In the genomic region with DNA sequence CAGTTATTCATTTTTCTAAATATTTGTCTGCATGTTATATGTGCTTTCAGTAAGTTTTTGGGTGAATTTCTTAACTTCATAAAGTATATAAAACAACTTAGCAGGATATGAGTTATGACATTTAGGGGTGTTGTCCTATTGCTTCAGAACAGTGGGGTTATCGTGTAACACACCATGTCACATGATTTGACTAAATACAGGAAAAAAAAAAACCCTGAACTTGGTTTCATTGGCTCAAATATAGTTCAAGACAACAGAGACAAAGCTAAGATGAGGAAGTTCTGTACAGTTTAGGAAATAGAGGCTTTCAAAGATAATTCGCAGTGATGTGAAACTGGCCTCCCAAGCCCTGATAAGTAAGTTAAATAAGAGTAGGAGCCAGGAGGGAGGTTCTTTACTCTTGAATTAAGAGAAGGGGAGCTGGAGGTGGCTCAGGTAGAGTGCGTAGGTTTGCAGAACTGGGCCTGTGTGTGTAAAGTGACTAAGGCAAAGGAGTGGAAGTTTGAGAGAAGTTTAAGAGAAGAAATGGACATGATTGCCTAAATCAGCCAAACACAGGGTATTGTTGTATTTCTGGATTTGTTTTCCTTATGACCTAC, we compare ENCODE assay signal across 8 cellular contexts. TPM values are rescaled to one million over a fixed set of nuclear protein-coding genes. Genes with fewer than 3 reads are reported as not detected.
DNase-seq lines count a peak whose midpoint lies in the region; ATAC-seq, FAIRE-seq and TF ChIP-seq lines count a peak whose summit lies in the region.

No MANE protein-coding gene starts in this region.

- no peak for DNase-seq in stimulated activated naive CD8-positive, alpha-beta T cell treated with anti-CD3 and anti-CD28 coated beads, Interleukin-15, Interleukin-2, amounts not matched to agents 100 U/mL and 50 U/mL, for 24 hours
- DNase-seq in GM12878 (ENCODE audit: low read depth, low spot score) (no peak), lower lobe of right lung (no peak), aorta (no peak), DMS79 treated with DMSO at 0.1 percent for 48 hours (lab: John Stamatoyannopoulos, UW) (no peak), hepatic stellate cell (ENCODE audit: low spot score) (no peak)

- in situ Hi-C loops in GM12878 (cut with MboI): loop anchor here (10.0 to 25.0 kb wide), 2 partner anchors 376 to 653 kb away; no protein-coding TSS in a partner anchor

- intact Hi-C loops in GM12878 (cut with micrococcal nuclease; ENCODE audit: unreplicated experiment): no loop called here
- intact Hi-C loops in lower lobe of right lung (cut with DNase I): no loop called here
- intact Hi-C loops in aorta (cut with DNase I): loop anchor here (10.0 kb wide), 3 partner anchors 103 to 213 kb away; a partner anchor contains a TSS

- ATAC-seq in stimulated activated naive CD8-positive, alpha-beta T cell treated with anti-CD3 and anti-CD28 coated beads, Interleukin-15, Interleukin-2, amounts not matched to agents 100 U/mL and 50 U/mL, for 24 hours: no peak
- ATAC-seq in GM12878 (peak; percentile 34), lower lobe of right lung (peak; percentile 40 to 56), aorta (ENCODE audit: low FRiP score) (peak; percentile 39), GM21825 (IDR thresholded peaks at IDR 0.05; ENCODE audit: unreplicated experiment) (no peak)

- H3K27me3 Mint-ChIP-seq in stimulated activated naive CD8-positive, alpha-beta T cell treated with anti-CD3 and anti-CD28 coated beads, Interleukin-15, Interleukin-2, amounts not matched to agents 100 ng/mL and 50 ng/mL, for 24 hours: no peaks in the 10 kb centered on the region

- no peak for TF ChIP-seq RAD21 in GM12878 (IDR thresholded peaks at IDR 0.05; ENCODE audit: insufficient read depth, low read depth, low read length)

- H3K9me3 Mint-ChIP-seq in stimulated activated naive CD8-positive, alpha-beta T cell treated with anti-CD3 and anti-CD28 coated beads, Interleukin-15, Interleukin-2, amounts not matched to agents 100 ng/mL and 50 ng/mL, for 24 hours: no peaks in the 10 kb centered on the region

- WGBS in GM12878 (ENCODE audit: insufficient coverage, insufficient replicate concordance, low lambda C conversion rate, missing lambda C conversion rate): 35% methylated on average over 3 of the region's 3 CpGs
- 30 to 39% methylated on average over 3 of the region's 3 CpGs for WGBS in aorta, 2 donors

- no peak for TF ChIP-seq POLR2A in GM12878 (IDR thresholded peaks at IDR 0.05; ENCODE audit: low read depth, low read length)

- peak overlapping the region; percentile 70 for H3K27ac Mint-ChIP-seq in stimulated activated naive CD8-positive, alpha-beta T cell treated with anti-CD3 and anti-CD28 coated beads, Interleukin-15, Interleukin-2, amounts not matched to agents 100 ng/mL and 50 ng/mL, for 24 hours

- H3K27ac ChIP-seq in GM12878 (ENCODE audit: control insufficient read depth, insufficient read depth): no peak overlapping the region
- H3K27ac ChIP-seq in lower lobe of right lung: peak overlapping the region; percentile 79
- H3K27ac ChIP-seq in aorta (ENCODE audit: low read depth in 1 of 2, low read length in 2 of 2): peak overlapping the region; percentile 40 to 83

- TF ChIP-seq CTCF in GM12878 (IDR thresholded peaks at IDR 0.05 in 2 of 3, conservative IDR thresholded peaks at IDR 0.05 in 1 of 3; ENCODE audit: control insufficient read depth in 2 of 3, extremely low read depth in 1 of 3, insufficient read depth in 1 of 3, low read depth in 3 of 3, low read length in 3 of 3): no peak
- no peak for TF ChIP-seq CTCF in lower lobe of right lung (IDR thresholded peaks at IDR 0.05)

- CTCF ChIA-PET in GM12878 (lab: Yijun Ruan, JAX): interaction anchor here (0.6 to 10.0 kb wide), 9 partner anchors 13 to 651 kb away, joined by 3 to 118 read pairs (median 4); no protein-coding TSS in a partner anchor

- POLR2A ChIA-PET in GM12878 (lab: Charles Lee): interaction anchor here (0.7 to 2.5 kb wide), 3 partner anchors 13 to 56 kb away, joined by 3 to 12 read pairs (median 5); no protein-coding TSS in a partner anchor

- no TSS peak for BruUV-seq in GM12878 (replicated peaks; lab: Mats Ljungman, UMichigan)

- H3K9me3 ChIP-seq in GM12878 (replicated peaks; ENCODE audit: control insufficient read depth, insufficient read depth, low read length) (no peaks in the 10 kb centered on the region), lower lobe of right lung (no peaks in the 10 kb centered on the region), aorta (ENCODE audit: control insufficient read depth, low read length) (no peaks in the 10 kb centered on the region)

- SMC1A ChIA-PET in GM12878 (lab: Charles Lee; ENCODE audit: uncharacterized antibody, unreplicated experiment): interaction anchor here (0.6 to 5.4 kb wide), 11 partner anchors 9 to 190 kb away, joined by 3 to 89 read pairs (median 4); no protein-coding TSS in a partner anchor

- H3K4me3 ChIP-seq in GM12878 (no peak overlapping the region), lower lobe of right lung (peak overlapping the region; percentile 36), aorta (ENCODE audit: low read length in 2 of 2) (no peak overlapping the region)

- H3K36me3 ChIP-seq in GM12878 (ENCODE audit: control insufficient read depth in 2 of 2, insufficient read depth in 2 of 2, low read length in 1 of 2) (no peaks in the 10 kb centered on the region), lower lobe of right lung (no peaks in the 10 kb centered on the region), aorta (ENCODE audit: control insufficient read depth in 1 of 2, insufficient read depth in 2 of 2, low read length in 1 of 2) (no peaks in the 10 kb centered on the region)

- no peak overlapping the region; the same call in 1 of the 2 replicates for H3K9ac ChIP-seq in GM12878 (ENCODE audit: control insufficient read depth, insufficient read depth, low read length)

- RAD21 ChIA-PET in GM12878 (lab: Charles Lee; ENCODE audit: unreplicated experiment): interaction anchor here (0.9 to 4.1 kb wide), 8 partner anchors 14 to 192 kb away, joined by 3 to 44 read pairs (median 6); no protein-coding TSS in a partner anchor

- no peak for TF ChIP-seq EP300 in GM12878 (IDR thresholded peaks at IDR 0.05; ENCODE audit: borderline replicate concordance in 1 of 2, control insufficient read depth in 1 of 2, low read depth in 2 of 2, low read length in 2 of 2)

- H3K4me2 ChIP-seq in GM12878 (ENCODE audit: control insufficient read depth, insufficient read depth): peak overlapping the region; percentile 51

- H3K36me3 Mint-ChIP-seq in stimulated activated naive CD8-positive, alpha-beta T cell treated with anti-CD3 and anti-CD28 coated beads, Interleukin-15, Interleukin-2, amounts not matched to agents 100 ng/mL and 50 ng/mL, for 24 hours (ENCODE audit: low read depth): no peaks in the 10 kb centered on the region

- H3K79me2 ChIP-seq in GM12878 (ENCODE audit: control insufficient read depth, insufficient read depth, low read length): peaks cover 10% of the 10 kb centered on the region

- H3K4me1 ChIP-seq in GM12878 (ENCODE audit: control insufficient read depth, insufficient read depth, low read length) (peaks cover 29% of the 10 kb centered on the region), lower lobe of right lung (peaks cover 68% of the 10 kb centered on the region), aorta (ENCODE audit: control insufficient read depth in 1 of 2, insufficient read depth in 2 of 2, low read length in 2 of 2) (peaks cover 2 to 8% of the 10 kb centered on the region in 2 donors)

- FAIRE-seq in GM12878 (lab: Jason Lieb, UNC): peak; percentile 31

- H3K27me3 ChIP-seq in GM12878 (replicated peaks in 1 of 2; ENCODE audit: control insufficient read depth in 2 of 2, insufficient read depth in 2 of 2, low read length in 1 of 2) (no peaks in the 10 kb centered on the region), lower lobe of right lung (ENCODE audit: low read depth) (no peaks in the 10 kb centered on the region), aorta (ENCODE audit: control insufficient read depth in 1 of 2, insufficient read depth in 2 of 2, low read length in 1 of 2) (no peaks in the 10 kb centered on the region)

- H3K4me1 Mint-ChIP-seq in stimulated activated naive CD8-positive, alpha-beta T cell treated with anti-CD3 and anti-CD28 coated beads, Interleukin-15, Interleukin-2, amounts not matched to agents 100 ng/mL and 50 ng/mL, for 24 hours (ENCODE audit: low read depth): peaks cover 58% of the 10 kb centered on the region

- peaks cover 4% of the 10 kb centered on the region for H4K20me1 ChIP-seq in GM12878 (ENCODE audit: control insufficient read depth, insufficient read depth)

- no peak overlapping the region for H2AFZ ChIP-seq in GM12878 (ENCODE audit: control insufficient read depth, low read depth, low read length)

- peak overlapping the region; percentile 24 for H3K4me3 Mint-ChIP-seq in stimulated activated naive CD8-positive, alpha-beta T cell treated with anti-CD3 and anti-CD28 coated beads, Interleukin-15, Interleukin-2, amounts not matched to agents 100 ng/mL and 50 ng/mL, for 24 hours

TF ChIP-seq in GM12878, 131 proteins besides CTCF, POLR2A, EP300 and RAD21:
- TF ChIP-seq ZNF384 (IDR thresholded peaks at IDR 0.05; ENCODE audit: borderline replicate concordance, low read depth, low read length) (peak; percentile 52; the same call in 1 of the 2 replicates), RAD51 (IDR thresholded peaks at IDR 0.05) (peak; percentile 27; the same call in 1 of the 2 replicates), PAX8 (IDR thresholded peaks at IDR 0.05) (no peak)

RNA-seq across cellular contexts. Expression of a gene that starts 53.9 kb away (rescaled TPM):
- 102 and 105 TPM in 2 replicates for total RNA-seq in GM12878 (2013; cell fraction: nucleolus; rRNA removed)
- 37.6 and 42.2 TPM in 2 replicates for total RNA-seq in GM12878 (2014; rRNA removed)
- 40.6 and 43.2 TPM in 2 replicates for total RNA-seq in GM12878 (2014; rRNA removed; fragmentation: Illumina TruSeq; extraction: Trizol)
- total RNA-seq in GM12878 (2021): 51.4 and 55.3 TPM in 2 replicates
- 11.2 TPM for polyA plus RNA-seq in GM12878 (2011; ENCODE audit: low read depth)
- polyA plus RNA-seq in GM12878 (2011; rRNA removed): 98.1 and 102 TPM in 2 replicates
- 112 and 119 TPM in 2 replicates for polyA plus RNA-seq in GM12878 (2011; cell fraction: cytosol; rRNA removed)
- polyA plus RNA-seq in GM12878 (2011; cell fraction: nucleus; rRNA removed): 26.9 and 28.1 TPM in 2 replicates
- 18.4 and 22.1 TPM in 2 replicates for polyA plus RNA-seq in GM12878 (2012)
- 47.3 and 49.2 TPM in 2 replicates for polyA plus RNA-seq in GM12878 (2014; fragmentation: Illumina TruSeq; extraction: Trizol)
- polyA plus RNA-seq in GM12878 (2014; fragmentation: Nextera tagmentation; extraction: Ambion mirVana): 10 to 100 TPM; 15.7 to 17.6 TPM
- 37.3 and 46.5 TPM in 2 replicates for polyA plus RNA-seq in GM12878 (2014; rRNA removed)
- 10 to 100 TPM; 48.3 to 54.6 TPM for polyA plus RNA-seq in GM12878 (2016; fragmentation: Nextera tagmentation; extraction: Ambion mirVana)
- polyA minus RNA-seq in GM12878 (2011; rRNA and poly(A)+ RNA removed): 166 and 232 TPM in 2 replicates
- 49.3 and 61.3 TPM in 2 replicates for polyA minus RNA-seq in GM12878 (2011; cell fraction: cytosol; rRNA and poly(A)+ RNA removed)
- 32.3 and 46.7 TPM in 2 replicates for polyA minus RNA-seq in GM12878 (2011; cell fraction: nucleus; rRNA and poly(A)+ RNA removed)
- total RNA-seq in lower lobe of right lung: 85.5 TPM
- 100 to 1,000 TPM in 1 of 2 donors, 10 to 100 TPM in 1; 76.7 to 100 TPM for total RNA-seq in aorta
- polyA plus RNA-seq in aorta: 100 to 1,000 TPM in 1 of 2 donors, 10 to 100 TPM in 1; 48.0 to 111 TPM

Comparison
In these comparisons a context has a peak if more than half of its experiments do, and no peak if none do; other contexts are left out.
1. ATAC-seq: peak in GM12878 (single experiment), lower lobe of right lung (2 of 2) and aorta (single experiment); none in stimulated activated naive CD8-positive, alpha-beta T cell treated with anti-CD3 and anti-CD28 coated beads, Interleukin-15, Interleukin-2, amounts not matched to agents 100 U/mL and 50 U/mL, for 24 hours (single experiment) and GM21825 (single experiment).
2. intact Hi-C loops: an anchor here in aorta (10.0 kb wide); none called in GM12878 and lower lobe of right lung.